In the genomic region with DNA sequence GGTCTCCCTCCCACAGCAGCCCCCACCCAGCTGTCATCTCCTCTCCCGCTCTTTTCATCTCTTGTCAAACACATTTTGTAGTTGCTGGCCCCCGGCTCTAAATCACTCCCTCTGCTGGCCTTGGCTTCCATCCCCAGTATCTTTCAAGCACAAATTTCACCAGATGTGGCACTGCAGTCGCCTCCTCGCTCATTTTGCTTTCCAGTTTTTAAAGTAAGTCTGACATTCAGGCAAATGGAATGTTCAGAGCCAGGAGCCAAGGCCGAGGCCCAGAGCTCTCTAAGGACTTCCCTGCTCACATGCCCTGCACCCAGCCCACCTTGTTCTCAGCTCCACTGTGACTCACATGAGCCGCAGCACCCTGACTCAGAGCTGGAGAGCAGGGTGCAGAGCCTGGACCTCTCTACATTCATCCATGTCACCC, we compare ENCODE assay signal across 1 cellular context.
TF ChIP-seq lines count a peak whose summit lies in the region.

No MANE protein-coding gene starts in this region.

TF ChIP-seq in WTC11, 78 proteins besides CTCF, POLR2A, EP300 and RAD21 (continued from another document):
- TF ChIP-seq, protein P1, sequence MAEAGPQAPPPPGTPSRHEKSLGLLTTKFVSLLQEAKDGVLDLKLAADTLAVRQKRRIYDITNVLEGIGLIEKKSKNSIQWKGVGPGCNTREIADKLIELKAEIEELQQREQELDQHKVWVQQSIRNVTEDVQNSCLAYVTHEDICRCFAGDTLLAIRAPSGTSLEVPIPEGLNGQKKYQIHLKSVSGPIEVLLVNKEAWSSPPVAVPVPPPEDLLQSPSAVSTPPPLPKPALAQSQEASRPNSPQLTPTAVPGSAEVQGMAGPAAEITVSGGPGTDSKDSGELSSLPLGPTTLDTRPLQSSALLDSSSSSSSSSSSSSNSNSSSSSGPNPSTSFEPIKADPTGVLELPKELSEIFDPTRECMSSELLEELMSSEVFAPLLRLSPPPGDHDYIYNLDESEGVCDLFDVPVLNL (CRISPR knock-in tag; IDR thresholded peaks at IDR 0.05; ENCODE audit: borderline replicate concordance, low read depth): no peak
- TF ChIP-seq SMAD4 (CRISPR knock-in tag; IDR thresholded peaks at IDR 0.05) (no peak), NFYB (CRISPR knock-in tag; conservative IDR thresholded peaks at IDR 0.05; ENCODE audit: low read depth) (no peak)
- TF ChIP-seq, protein P2, sequence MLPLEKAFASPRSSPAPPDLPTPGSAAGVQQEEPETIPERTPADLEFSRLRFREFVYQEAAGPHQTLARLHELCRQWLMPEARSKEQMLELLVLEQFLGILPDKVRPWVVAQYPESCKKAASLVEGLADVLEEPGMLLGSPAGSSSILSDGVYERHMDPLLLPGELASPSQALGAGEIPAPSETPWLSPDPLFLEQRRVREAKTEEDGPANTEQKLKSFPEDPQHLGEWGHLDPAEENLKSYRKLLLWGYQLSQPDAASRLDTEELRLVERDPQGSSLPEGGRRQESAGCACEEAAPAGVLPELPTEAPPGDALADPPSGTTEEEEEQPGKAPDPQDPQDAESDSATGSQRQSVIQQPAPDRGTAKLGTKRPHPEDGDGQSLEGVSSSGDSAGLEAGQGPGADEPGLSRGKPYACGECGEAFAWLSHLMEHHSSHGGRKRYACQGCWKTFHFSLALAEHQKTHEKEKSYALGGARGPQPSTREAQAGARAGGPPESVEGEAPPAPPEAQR (CRISPR knock-in tag; IDR thresholded peaks at IDR 0.05): no peak
